13 cellular contexts compared by ENCODE assay signal in the genomic region with DNA sequence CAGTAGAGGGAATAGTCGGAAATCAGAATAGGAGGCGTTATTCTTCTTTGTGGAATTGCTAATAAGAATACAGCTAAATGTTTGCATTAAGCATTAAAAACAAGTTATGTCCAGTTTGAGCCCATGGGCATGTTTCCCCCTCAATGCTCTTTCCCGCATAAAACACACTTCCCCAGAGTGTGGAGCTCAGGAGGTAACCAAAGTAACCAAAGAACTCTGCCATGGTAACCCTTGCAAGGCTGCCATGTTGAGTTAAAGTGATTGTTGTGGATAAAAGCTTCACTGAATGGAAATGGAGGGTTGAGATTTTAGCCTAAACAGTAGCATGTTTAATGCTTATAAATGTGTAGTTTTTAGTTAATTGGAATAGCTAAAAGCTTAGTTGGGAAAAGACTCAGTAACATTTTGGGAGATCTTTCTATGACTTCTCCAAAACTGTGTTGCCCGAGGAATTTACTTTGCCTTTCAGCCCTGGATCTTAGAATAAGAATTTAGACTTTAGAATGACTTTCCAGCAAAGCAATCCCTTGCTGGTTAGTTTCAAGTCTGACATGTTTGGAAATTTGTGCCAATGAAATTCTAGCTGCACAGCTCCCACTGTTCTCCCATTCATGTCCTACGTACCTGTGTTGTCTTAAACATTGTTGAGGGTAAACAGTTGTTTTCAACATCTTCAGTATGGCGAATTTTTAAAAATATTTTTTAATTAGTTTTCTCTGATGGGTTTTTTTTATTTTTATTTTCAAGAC.
DNase-seq lines count a peak whose midpoint lies in the region; ATAC-seq and TF ChIP-seq lines count a peak whose summit lies in the region.
"Had no signal": no experiment of that assay in that cellular context is flagged by ENCODE, and none has a peak within 500 bp of the region (broad histone marks: within the 10 kb centered on the region; RNA-seq: fewer than 3 reads in every experiment).

No MANE protein-coding gene starts in this region.

- H3K4ac ChIP-seq in neuronal stem cell (ENCODE audit: low read length), result no peak overlapping the region

- H3K9ac ChIP-seq in fibroblast of lung (ENCODE audit: insufficient read depth, low read length), result no peak overlapping the region
- no peak overlapping the region for H3K9ac ChIP-seq in neuronal stem cell (ENCODE audit: low read depth, low read length, poor library complexity)

- H3K4me2 ChIP-seq in fibroblast of lung (ENCODE audit: extremely low read depth, insufficient read depth, low read length) (peak overlapping the region; percentile 62), neuronal stem cell (ENCODE audit: insufficient read depth, low read length, poor library complexity, severe bottlenecking) (peak overlapping the region; percentile 28)

- H3K9me3 Mint-ChIP-seq in activated naive CD8-positive, alpha-beta T cell treated with anti-CD3 and anti-CD28 coated beads for 36 hours, result no peaks in the 10 kb centered on the region
- no peaks in the 10 kb centered on the region for H3K9me3 Mint-ChIP-seq in activated CD4-positive, alpha-beta T cell treated with anti-CD3 and anti-CD28 coated beads for 36 hours (ENCODE audit: low read depth)

- H4K91ac ChIP-seq in neuronal stem cell (ENCODE audit: low read depth, low read length, poor library complexity), result no peak overlapping the region

- CTCF ChIA-PET in AG04450 (lab: Charles Lee), result interaction anchor here (0.5 to 1.5 kb wide), 4 partner anchors 8 to 387 kb away, joined by 3 to 4 read pairs (median 3); no protein-coding TSS in a partner anchor
- CTCF ChIA-PET in activated CD4-positive, alpha-beta T cell treated with anti-CD3 and anti-CD28 coated beads for 36 hours (lab: Charles Lee), result no interaction called here

- WGBS in neuronal stem cell (ENCODE audit: extremely low coverage in 2 of 2, insufficient read length in 2 of 2, insufficient replicate concordance in 1 of 2), 2 donors, result no CpG with 5 or more reads among the region's 6 CpGs

- no peaks in the 10 kb centered on the region for H3K36me3 ChIP-seq in SJSA1
- H3K36me3 ChIP-seq in fibroblast of lung (ENCODE audit: control insufficient read depth, insufficient read depth, low read length), result no peaks in the 10 kb centered on the region
- H3K36me3 ChIP-seq in neuronal stem cell (replicated peaks in 1 of 2; ENCODE audit: control insufficient read depth in 2 of 2, insufficient read depth in 2 of 2, low read length in 2 of 2), result no peaks in the 10 kb centered on the region
- H3K36me3 ChIP-seq: thyroid gland had no signal

- no peak overlapping the region for H2BK12ac ChIP-seq in neuronal stem cell (ENCODE audit: low read length)

- no peaks in the 10 kb centered on the region for H3K79me1 ChIP-seq in neuronal stem cell (ENCODE audit: low read depth, low read length)

- H3K4me1 ChIP-seq in SJSA1 (replicated peaks) (peaks cover 45% of the 10 kb centered on the region), fibroblast of lung (ENCODE audit: control insufficient read depth, extremely low read depth, insufficient read depth, low read length) (peaks cover 17% of the 10 kb centered on the region), neuronal stem cell (ENCODE audit: control insufficient read depth in 2 of 2, insufficient read depth in 1 of 2, low read depth in 1 of 2, low read length in 2 of 2) (peaks cover 16 to 40% of the 10 kb centered on the region in 2 donors)
- H3K4me1 ChIP-seq: thyroid gland had no signal

- H2BK120ac ChIP-seq in neuronal stem cell (ENCODE audit: low read depth, low read length), result no peak overlapping the region

- H3K27me3 ChIP-seq in AG04450 (ENCODE audit: control insufficient read depth, insufficient read depth, low read length) (no peaks in the 10 kb centered on the region), SJSA1 (replicated peaks) (no peaks in the 10 kb centered on the region), fibroblast of lung (ENCODE audit: control insufficient read depth, insufficient read depth, low read length) (no peaks in the 10 kb centered on the region), neuronal stem cell (ENCODE audit: control insufficient read depth in 3 of 3, insufficient read depth in 3 of 3, low read depth in 1 of 3, low read length in 3 of 3) (no peaks in the 10 kb centered on the region)
- H3K27me3 ChIP-seq: thyroid gland had no signal

- ATAC-seq in activated CD4-positive, alpha-beta T cell treated with anti-CD3 and anti-CD28 coated beads for 36 hours, result no peak

- no peak overlapping the region for H2AK5ac ChIP-seq in neuronal stem cell (ENCODE audit: low read depth, low read length)

- no peak for DNase-seq in AG04450 (ENCODE audit: low read depth, low spot score)
- no peak for DNase-seq in SJSA1 (ENCODE audit: low read depth in 1 of 2, low spot score in 2 of 2)
- DNase-seq in fibroblast of lung (ENCODE audit: low read depth in 2 of 2), result peak in 1 of 2 donors; percentile 14
- no peak for DNase-seq in neuronal stem cell (ENCODE audit: low spot score)
- DNase-seq in hippocampal formation (lab: John Stamatoyannopoulos, UW), result no peak
- no peak for DNase-seq in NCI-H187 treated with DMSO at 0.1 percent for 48 hours (lab: John Stamatoyannopoulos, UW)
- DNase-seq in activated naive CD8-positive, alpha-beta T cell treated with anti-CD3 and anti-CD28 coated beads for 36 hours, result no peak
- no peak for DNase-seq in activated CD4-positive, alpha-beta T cell treated with anti-CD3 and anti-CD28 coated beads for 36 hours
- DNase-seq: DMS79 treated with DMSO at 0.1 percent for 48 hours, NCI-H2081, NCI-H526, thyroid gland had no signal

- no peak overlapping the region for H3K14ac ChIP-seq in neuronal stem cell (ENCODE audit: low read length)

- H3K23ac ChIP-seq in neuronal stem cell (ENCODE audit: low read depth, low read length, poor library complexity), result no peak overlapping the region

- no peaks in the 10 kb centered on the region for H3K4me1 Mint-ChIP-seq in activated naive CD8-positive, alpha-beta T cell treated with anti-CD3 and anti-CD28 coated beads for 36 hours
- no peaks in the 10 kb centered on the region for H3K4me1 Mint-ChIP-seq in activated CD4-positive, alpha-beta T cell treated with anti-CD3 and anti-CD28 coated beads for 36 hours
- H3K4me1 Mint-ChIP-seq: IgD-negative memory B cell had no signal

- no peaks in the 10 kb centered on the region for H4K20me1 ChIP-seq in fibroblast of lung (ENCODE audit: control insufficient read depth, extremely low read depth, insufficient read depth, low read length)

- H3K27me3 Mint-ChIP-seq in activated naive CD8-positive, alpha-beta T cell treated with anti-CD3 and anti-CD28 coated beads for 36 hours, result peaks cover 17% of the 10 kb centered on the region
- peaks cover 9% of the 10 kb centered on the region for H3K27me3 Mint-ChIP-seq in activated CD4-positive, alpha-beta T cell treated with anti-CD3 and anti-CD28 coated beads for 36 hours

- intact Hi-C loops in activated CD4-positive, alpha-beta T cell treated with anti-CD3 and anti-CD28 coated beads for 36 hours (cut with DNase I, micrococcal nuclease), result no loop called here

- no peaks in the 10 kb centered on the region for H3K36me3 Mint-ChIP-seq in activated naive CD8-positive, alpha-beta T cell treated with anti-CD3 and anti-CD28 coated beads for 36 hours
- H3K36me3 Mint-ChIP-seq in activated CD4-positive, alpha-beta T cell treated with anti-CD3 and anti-CD28 coated beads for 36 hours (ENCODE audit: low read depth), result no peaks in the 10 kb centered on the region
- H3K36me3 Mint-ChIP-seq: IgD-negative memory B cell had no signal

- H2AFZ ChIP-seq in fibroblast of lung (ENCODE audit: low read length) (peak overlapping the region; percentile 26), neuronal stem cell (ENCODE audit: low read length) (peak overlapping the region; percentile 80)

- no peaks in the 10 kb centered on the region for H3K9me3 ChIP-seq in AG04450 (ENCODE audit: control insufficient read depth, insufficient read depth, low read length)
- H3K9me3 ChIP-seq in SJSA1 (replicated peaks), result no peaks in the 10 kb centered on the region
- H3K9me3 ChIP-seq in fibroblast of lung (ENCODE audit: control insufficient read depth, insufficient read depth, low read depth, low read length), result no peaks in the 10 kb centered on the region
- no peaks in the 10 kb centered on the region for H3K9me3 ChIP-seq in neuronal stem cell (replicated peaks in 1 of 2; ENCODE audit: control insufficient read depth in 2 of 2, insufficient read depth in 1 of 2, low read depth in 1 of 2, low read length in 2 of 2)
- H3K9me3 ChIP-seq: thyroid gland had no signal

- no peak overlapping the region for H3K18ac ChIP-seq in neuronal stem cell (ENCODE audit: low read length)

- no peak overlapping the region for H3K27ac Mint-ChIP-seq in activated naive CD8-positive, alpha-beta T cell treated with anti-CD3 and anti-CD28 coated beads for 36 hours
- H3K27ac Mint-ChIP-seq in activated CD4-positive, alpha-beta T cell treated with anti-CD3 and anti-CD28 coated beads for 36 hours, result no peak overlapping the region
- H3K27ac Mint-ChIP-seq: IgD-negative memory B cell had no signal

- H2BK15ac ChIP-seq in neuronal stem cell (ENCODE audit: low read length), result no peak overlapping the region

- no peak overlapping the region for H4K8ac ChIP-seq in neuronal stem cell (ENCODE audit: low read depth, low read length)

- H3K27ac ChIP-seq in AG04450 (ENCODE audit: low read depth, low read length), result peak overlapping the region; percentile 83
- H3K27ac ChIP-seq in SJSA1, result peak overlapping the region; percentile 75
- peak overlapping the region; percentile 58 for H3K27ac ChIP-seq in fibroblast of lung (ENCODE audit: insufficient read depth, low read length)
- H3K27ac ChIP-seq in neuronal stem cell (replicated peaks; ENCODE audit: low read length), result peak overlapping the region; percentile 73
- H3K27ac ChIP-seq: thyroid gland had no signal

- H2BK5ac ChIP-seq in neuronal stem cell (ENCODE audit: low read length), result no peak overlapping the region

- no peak for TF ChIP-seq CTCF in AG04450 (IDR thresholded peaks at IDR 0.05; ENCODE audit: low read depth, low read length)
- no peak for TF ChIP-seq CTCF in fibroblast of lung (conservative IDR thresholded peaks at IDR 0.05 in 1 of 2, IDR thresholded peaks at IDR 0.05 in 1 of 2; ENCODE audit: low read depth in 1 of 2, low read length in 2 of 2)

- POLR2A ChIA-PET in AG04450 (lab: Yijun Ruan, JAX), result no interaction called here
- POLR2A ChIA-PET in activated CD4-positive, alpha-beta T cell treated with anti-CD3 and anti-CD28 coated beads for 36 hours (lab: Charles Lee), result no interaction called here

- no peaks in the 10 kb centered on the region for H3K79me2 ChIP-seq in fibroblast of lung (ENCODE audit: control insufficient read depth, insufficient read depth, low read length)

- no peak overlapping the region for H3K4me3 ChIP-seq in AG04450 (ENCODE audit: low read depth, low read length)
- H3K4me3 ChIP-seq in SJSA1, result no peak overlapping the region
- no peak overlapping the region for H3K4me3 ChIP-seq in fibroblast of lung (replicated peaks in 1 of 4; ENCODE audit: control extremely low read depth in 1 of 4, insufficient read depth in 1 of 4, low read depth in 3 of 4, low read length in 4 of 4)
- no peak overlapping the region for H3K4me3 ChIP-seq in neuronal stem cell (ENCODE audit: low read length in 2 of 2)
- H3K4me3 ChIP-seq: thyroid gland had no signal

- H3K4me3 Mint-ChIP-seq in activated naive CD8-positive, alpha-beta T cell treated with anti-CD3 and anti-CD28 coated beads for 36 hours, result no peak overlapping the region
- no peak overlapping the region for H3K4me3 Mint-ChIP-seq in activated CD4-positive, alpha-beta T cell treated with anti-CD3 and anti-CD28 coated beads for 36 hours
- H3K4me3 Mint-ChIP-seq: IgD-negative memory B cell had no signal
